ENCODE assay signal across 16 cellular contexts in genomic region chr5:57439601-57440000, GRCh38. TPM values are rescaled to one million over a fixed set of nuclear protein-coding genes. Genes with fewer than 3 reads are reported as not detected.
DNase-seq lines count a peak whose midpoint lies in the region; ATAC-seq and TF ChIP-seq lines count a peak whose summit lies in the region.
"Had no signal": no experiment of that assay in that cellular context is flagged by ENCODE, and none has a peak within 500 bp of the region (broad histone marks: within the 10 kb centered on the region; RNA-seq: fewer than 3 reads in every experiment).

No MANE protein-coding gene starts in this region.

- no peak overlapping the region for H3K4ac ChIP-seq in mesenchymal stem cell (ENCODE audit: low read depth in 1 of 2, low read length in 2 of 2)

- no peak overlapping the region for H3K14ac ChIP-seq in mesenchymal stem cell (ENCODE audit: low read length in 2 of 2)

- H3K27me3 ChIP-seq in SK-N-SH (ENCODE audit: insufficient read depth) (no peaks in the 10 kb centered on the region), brain microvascular endothelial cell (replicated peaks) (no peaks in the 10 kb centered on the region), mesenchymal stem cell (ENCODE audit: control insufficient read depth in 1 of 2, insufficient read depth in 1 of 2, low read length in 2 of 2) (no peaks in the 10 kb centered on the region)

- no peak overlapping the region for H2AK5ac ChIP-seq in mesenchymal stem cell (ENCODE audit: low read length, severe bottlenecking)

- H3K4me2 ChIP-seq in SK-N-SH = no peak overlapping the region
- H3K4me2 ChIP-seq in mesenchymal stem cell (ENCODE audit: low read length, poor library complexity, severe bottlenecking) = no peak overlapping the region
- H3K4me2 ChIP-seq: A549 had no signal

- H4K20me1 ChIP-seq in SK-N-SH (ENCODE audit: insufficient read depth) = no peaks in the 10 kb centered on the region

- peak overlapping the region; percentile 43 for H4K91ac ChIP-seq in mesenchymal stem cell (ENCODE audit: low read length)

- peaks cover 37% of the 10 kb centered on the region for H3F3A ChIP-seq in SK-N-SH (replicated peaks; ENCODE audit: insufficient read depth)

- no peak for ATAC-seq in SK-N-SH treated with all-trans-retinoic acid at 6 μM for 48 hours
- ATAC-seq in GM18909 (IDR thresholded peaks at IDR 0.05; ENCODE audit: poor library complexity, unreplicated experiment) = no peak
- ATAC-seq: A549 had no signal

- no peaks in the 10 kb centered on the region for H3K9me3 ChIP-seq in SK-N-SH
- no peaks in the 10 kb centered on the region for H3K9me3 ChIP-seq in mesenchymal stem cell (ENCODE audit: control insufficient read depth, low read length)
- H3K9me3 ChIP-seq: A549, HAP-1 had no signal

- no peak for TF ChIP-seq CTCF in SK-N-SH (IDR thresholded peaks at IDR 0.05)
- no peak for TF ChIP-seq CTCF in brain microvascular endothelial cell (IDR thresholded peaks at IDR 0.05; ENCODE audit: low read depth, low read length, missing control alignments)

- peaks cover 5 to 44% of the 10 kb centered on the region in 2 experiments for H3K4me1 ChIP-seq in SK-N-SH (ENCODE audit: control insufficient read depth in 1 of 2, insufficient read depth in 2 of 2, low read depth in 1 of 2, low read length in 1 of 2)
- H3K4me1 ChIP-seq in mesenchymal stem cell (ENCODE audit: control insufficient read depth, insufficient read depth, low read depth, low read length) = peaks cover 12% of the 10 kb centered on the region
- H3K4me1 ChIP-seq: HAP-1 had no signal

- H2BK120ac ChIP-seq in mesenchymal stem cell (ENCODE audit: low read depth, low read length) = no peak overlapping the region

- H3K4me3 ChIP-seq in SK-N-SH (ENCODE audit: low read depth in 2 of 2, low read length in 1 of 2) = no peak overlapping the region
- H3K4me3 ChIP-seq in brain microvascular endothelial cell (ENCODE audit: low read depth, low read length) = no peak overlapping the region
- H3K4me3 ChIP-seq in mesenchymal stem cell (ENCODE audit: insufficient read depth in 1 of 2, low read depth in 1 of 2, low read length in 2 of 2) = no peak overlapping the region
- H3K4me3 ChIP-seq: A549, GM23248, HAP-1 had no signal

- POLR2A ChIA-PET in SK-N-SH (lab: Yijun Ruan, JAX) = no interaction called here

- no peaks in the 10 kb centered on the region for H3K79me1 ChIP-seq in mesenchymal stem cell (replicated peaks; ENCODE audit: low read length, poor library complexity, severe bottlenecking)

- no peak overlapping the region for H2BK15ac ChIP-seq in mesenchymal stem cell (ENCODE audit: low read depth, poor library complexity, severe bottlenecking)

- no peaks in the 10 kb centered on the region for H3K9me2 ChIP-seq in SK-N-SH

- WGBS in SK-N-SH (ENCODE audit: low lambda C conversion rate) = 59% methylated on average over 2 of the region's 2 CpGs
- WGBS in mesenchymal stem cell = 57% methylated on average over 1 of the region's 2 CpGs

- H3K9ac ChIP-seq in SK-N-SH = no peak overlapping the region
- H3K9ac ChIP-seq in mesenchymal stem cell (ENCODE audit: low read length) = no peak overlapping the region
- H3K9ac ChIP-seq: GM23248 had no signal

- CTCF ChIA-PET in SK-N-SH (lab: Yijun Ruan, JAX) = no interaction called here

- H3K23ac ChIP-seq in mesenchymal stem cell (ENCODE audit: low read length in 2 of 2) = no peak overlapping the region

- no peak for TF ChIP-seq EP300 in SK-N-SH (IDR thresholded peaks at IDR 0.05; ENCODE audit: borderline replicate concordance in 1 of 2, low read depth in 1 of 2, low read length in 1 of 2)

- H2AFZ ChIP-seq in SK-N-SH (ENCODE audit: low read depth) (no peak overlapping the region), mesenchymal stem cell (ENCODE audit: low read depth, low read length) (no peak overlapping the region)
- H2AFZ ChIP-seq: GM23248 had no signal

- H2BK5ac ChIP-seq in mesenchymal stem cell (ENCODE audit: low read depth, low read length, poor library complexity, severe bottlenecking) = no peak overlapping the region

- no peak overlapping the region for H4K8ac ChIP-seq in mesenchymal stem cell (ENCODE audit: low read length)

- H2BK12ac ChIP-seq in mesenchymal stem cell (ENCODE audit: low read length in 2 of 2) = peak overlapping the region; percentile 29 to 80

- no peaks in the 10 kb centered on the region for H3K79me2 ChIP-seq in SK-N-SH (ENCODE audit: insufficient read depth)

- peak overlapping the region; percentile 50 to 68 for H3K18ac ChIP-seq in mesenchymal stem cell (ENCODE audit: low read depth in 1 of 2, low read length in 2 of 2)

- in situ Hi-C loops in brain microvascular endothelial cell (cut with HindIII; ENCODE audit: low pct_ligation_motif_present, low sequenced_read_pairs) = no loop called here

- no peaks in the 10 kb centered on the region for H3K36me3 ChIP-seq in SK-N-SH (replicated peaks in 1 of 2; ENCODE audit: control insufficient read depth in 1 of 2, insufficient read depth in 2 of 2, low read length in 1 of 2)
- H3K36me3 ChIP-seq in brain microvascular endothelial cell (replicated peaks) = no peaks in the 10 kb centered on the region
- no peaks in the 10 kb centered on the region for H3K36me3 ChIP-seq in mesenchymal stem cell (ENCODE audit: control insufficient read depth in 1 of 2, insufficient read depth in 2 of 2, low read depth in 1 of 2, low read length in 2 of 2)
- H3K36me3 ChIP-seq: HAP-1 had no signal

- H3K27ac ChIP-seq in SK-N-SH (ENCODE audit: low read depth in 2 of 2, low read length in 1 of 2) = peak overlapping the region; percentile 87 to 90; a peak in 3 of 4 replicates
- H3K27ac ChIP-seq in brain microvascular endothelial cell = peak overlapping the region; percentile 99
- no peak overlapping the region for H3K27ac ChIP-seq in mesenchymal stem cell (ENCODE audit: low read length, poor library complexity, severe bottlenecking)
- H3K27ac ChIP-seq: 22Rv1, A549, C4-2B, GM23248 had no signal

- TF ChIP-seq RAD21 in SK-N-SH (IDR thresholded peaks at IDR 0.05; ENCODE audit: low read length) = no peak

- no peak for DNase-seq in SK-N-SH
- no peak for DNase-seq in brain microvascular endothelial cell
- DNase-seq in mesenchymal stem cell = no peak
- DNase-seq in NCI-H1930 (lab: John Stamatoyannopoulos, UW) = no peak
- DNase-seq in stimulated activated CD4-positive, alpha-beta T cell treated with anti-CD3 and anti-CD28 coated beads, Interleukin-4, amount 100 ng/mL, for 24 hours = no peak
- no peak for DNase-seq in activated CD8-positive, alpha-beta memory T cell treated with anti-CD3 and anti-CD28 coated beads for 24 hours
- DNase-seq: CD4-positive, alpha-beta T cell; DMS79 treated with DMSO at 0.1 percent for 48 hours; GF-D8; GM23248 had no signal

TF ChIP-seq in SK-N-SH, 30 proteins besides CTCF, POLR2A, EP300 and RAD21 (continues in another document):
- no peak for TF ChIP-seq RFX5 (IDR thresholded peaks at IDR 0.05; ENCODE audit: low read length)
- TF ChIP-seq CHD2 (IDR thresholded peaks at IDR 0.05; ENCODE audit: low read length, partially characterized antibody) = no peak
- TF ChIP-seq USF2 (IDR thresholded peaks at IDR 0.05; ENCODE audit: borderline replicate concordance, low read depth, low read length) = no peak
- no peak for TF ChIP-seq EZH2phosphoT487 (IDR thresholded peaks at IDR 0.05; ENCODE audit: borderline replicate concordance, low read depth)
- TF ChIP-seq FOXM1 (IDR thresholded peaks at IDR 0.05; ENCODE audit: low read depth) = no peak
- TF ChIP-seq SMC3 (IDR thresholded peaks at IDR 0.05; ENCODE audit: low read depth, low read length) = no peak
- no peak for TF ChIP-seq RXRA (IDR thresholded peaks at IDR 0.05; ENCODE audit: borderline replicate concordance, low read depth)

TF ChIP-seq in SK-N-SH treated with all-trans-retinoic acid at 6 μM for 48 hours, 23 proteins besides CTCF, POLR2A, EP300 and RAD21 (continues in another document):
- TF ChIP-seq ZNF565 (CRISPR knock-in tag; conservative IDR thresholded peaks at IDR 0.05; ENCODE audit: low read depth) (no peak), ARNTL (CRISPR knock-in tag; IDR thresholded peaks at IDR 0.05; ENCODE audit: borderline replicate concordance, low read depth) (no peak)
- TF ChIP-seq, protein P1, sequence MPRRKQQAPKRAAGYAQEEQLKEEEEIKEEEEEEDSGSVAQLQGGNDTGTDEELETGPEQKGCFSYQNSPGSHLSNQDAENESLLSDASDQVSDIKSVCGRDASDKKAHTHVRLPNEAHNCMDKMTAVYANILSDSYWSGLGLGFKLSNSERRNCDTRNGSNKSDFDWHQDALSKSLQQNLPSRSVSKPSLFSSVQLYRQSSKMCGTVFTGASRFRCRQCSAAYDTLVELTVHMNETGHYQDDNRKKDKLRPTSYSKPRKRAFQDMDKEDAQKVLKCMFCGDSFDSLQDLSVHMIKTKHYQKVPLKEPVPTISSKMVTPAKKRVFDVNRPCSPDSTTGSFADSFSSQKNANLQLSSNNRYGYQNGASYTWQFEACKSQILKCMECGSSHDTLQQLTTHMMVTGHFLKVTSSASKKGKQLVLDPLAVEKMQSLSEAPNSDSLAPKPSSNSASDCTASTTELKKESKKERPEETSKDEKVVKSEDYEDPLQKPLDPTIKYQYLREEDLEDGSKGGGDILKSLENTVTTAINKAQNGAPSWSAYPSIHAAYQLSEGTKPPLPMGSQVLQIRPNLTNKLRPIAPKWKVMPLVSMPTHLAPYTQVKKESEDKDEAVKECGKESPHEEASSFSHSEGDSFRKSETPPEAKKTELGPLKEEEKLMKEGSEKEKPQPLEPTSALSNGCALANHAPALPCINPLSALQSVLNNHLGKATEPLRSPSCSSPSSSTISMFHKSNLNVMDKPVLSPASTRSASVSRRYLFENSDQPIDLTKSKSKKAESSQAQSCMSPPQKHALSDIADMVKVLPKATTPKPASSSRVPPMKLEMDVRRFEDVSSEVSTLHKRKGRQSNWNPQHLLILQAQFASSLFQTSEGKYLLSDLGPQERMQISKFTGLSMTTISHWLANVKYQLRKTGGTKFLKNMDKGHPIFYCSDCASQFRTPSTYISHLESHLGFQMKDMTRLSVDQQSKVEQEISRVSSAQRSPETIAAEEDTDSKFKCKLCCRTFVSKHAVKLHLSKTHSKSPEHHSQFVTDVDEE (CRISPR knock-in tag; IDR thresholded peaks at IDR 0.05) = no peak

RNA-seq across cellular contexts. Expression of gene ACTBL2, which starts 43.0 kb away (rescaled TPM):
- polyA plus RNA-seq in SK-N-SH (2012; rRNA removed) = 0.99 and 1.0 TPM in 2 replicates
- 0.80 and 0.85 TPM in 2 replicates for polyA plus RNA-seq in SK-N-SH (2012; cell fraction: cytosol; rRNA removed)
- polyA plus RNA-seq in SK-N-SH (2012; cell fraction: nucleus; rRNA removed) = 0.65 and 1.1 TPM in 2 replicates
- polyA plus RNA-seq in mesenchymal stem cell (2013, experiment 1 of 2) = 0.23 TPM
- polyA plus RNA-seq in mesenchymal stem cell (2013, experiment 2 of 2) = 0.16 TPM
